In the genomic region with DNA sequence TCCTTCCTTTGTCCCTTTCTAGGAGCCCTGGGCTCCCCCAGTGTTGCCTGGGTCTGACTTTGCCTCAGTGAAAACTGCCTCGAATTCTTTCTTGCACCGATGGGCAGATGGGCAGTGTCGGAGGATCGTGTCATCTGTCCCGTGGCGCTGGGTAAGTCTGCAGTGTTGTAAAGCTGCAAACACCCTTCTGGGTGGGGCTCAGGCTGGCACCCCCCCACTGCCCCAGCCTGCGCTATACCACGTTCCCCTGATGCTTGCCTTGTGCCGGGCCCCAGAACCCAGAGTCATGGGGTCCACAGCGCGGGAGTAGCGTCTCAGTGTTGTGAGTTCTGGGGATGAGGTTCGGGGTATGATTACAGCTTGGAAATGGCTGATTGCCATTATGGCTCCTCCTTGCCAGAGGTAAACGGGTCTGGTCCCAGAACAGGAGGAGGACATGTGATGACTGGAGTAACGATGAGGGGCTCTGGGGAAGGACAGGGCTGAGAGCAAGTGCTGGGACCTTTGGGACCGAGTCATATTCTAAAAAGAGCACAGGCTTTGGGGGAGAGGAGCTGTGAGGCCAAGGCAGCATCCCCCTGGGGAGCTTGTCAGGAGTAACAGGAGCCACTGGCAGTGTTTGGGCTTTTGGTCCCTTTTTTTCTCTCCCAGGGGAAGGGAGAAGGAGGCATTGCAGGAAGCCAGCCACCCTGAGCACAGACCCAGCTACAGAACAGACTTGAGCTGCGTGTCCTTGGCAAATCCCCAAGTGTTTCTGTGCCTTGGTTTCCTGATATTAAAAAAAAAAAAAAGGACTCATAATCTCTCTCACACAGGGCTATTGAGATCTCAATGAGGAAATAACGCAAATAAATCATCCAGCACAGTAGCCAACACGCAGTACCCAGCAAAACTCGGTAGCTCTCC, we compare ENCODE assay signal across 13 cellular contexts. TPM values are rescaled to one million over a fixed set of nuclear protein-coding genes. Genes with fewer than 3 reads are reported as not detected.
DNase-seq lines count a peak whose midpoint lies in the region; ATAC-seq and TF ChIP-seq lines count a peak whose summit lies in the region.
"Had no signal": no experiment of that assay in that cellular context is flagged by ENCODE, and none has a peak within 500 bp of the region (broad histone marks: within the 10 kb centered on the region; RNA-seq: fewer than 3 reads in every experiment).

No MANE protein-coding gene starts in this region.

- peaks cover 9% of the 10 kb centered on the region for H3K4me1 ChIP-seq in Caco-2

- no peaks in the 10 kb centered on the region for H3K4me1 Mint-ChIP-seq in Caco-2 (ENCODE audit: low read depth, unreplicated experiment)
- peaks cover 92% of the 10 kb centered on the region for H3K4me1 Mint-ChIP-seq in nephron progenitor cell
- no peaks in the 10 kb centered on the region for H3K4me1 Mint-ChIP-seq in immature natural killer cell
- H3K4me1 Mint-ChIP-seq in stimulated activated naive B cell treated with anti-CD40 and anti-IgM and Interleukin-4, amounts not matched to agents 10 μg/mL and 1 μg/mL and 100 μg/mL, for 72 hours, result peaks cover 0 to 5% of the 10 kb centered on the region in 2 donors

- H3K4me3 Mint-ChIP-seq in Caco-2 (ENCODE audit: unreplicated experiment) (peak overlapping the region; percentile 9), nephron progenitor cell (peak overlapping the region; percentile 69), immature natural killer cell (no peak overlapping the region)
- H3K4me3 Mint-ChIP-seq in stimulated activated naive B cell treated with anti-CD40 and anti-IgM and Interleukin-4, amounts not matched to agents 10 μg/mL and 1 μg/mL and 100 μg/mL, for 72 hours, result no peak overlapping the region

- no TSS peak for BruUV-seq in Caco-2 (replicated peaks; lab: Mats Ljungman, UMichigan)

- in situ Hi-C loops in G401 (cut with HindIII; ENCODE audit: low sequenced_read_pairs), result no loop called here

- H3K27ac Mint-ChIP-seq in Caco-2 (ENCODE audit: unreplicated experiment) (no peak overlapping the region), nephron progenitor cell (peak overlapping the region; percentile 57), immature natural killer cell (no peak overlapping the region)
- no peak overlapping the region for H3K27ac Mint-ChIP-seq in stimulated activated naive B cell treated with anti-CD40 and anti-IgM and Interleukin-4, amounts not matched to agents 10 μg/mL and 1 μg/mL and 100 μg/mL, for 72 hours

- H3K36me3 ChIP-seq in Caco-2 (ENCODE audit: control insufficient read depth, insufficient read depth, low read length), result no peaks in the 10 kb centered on the region
- H3K36me3 ChIP-seq: thoracic aorta had no signal

- no peaks in the 10 kb centered on the region; the same call in 1 of the 2 replicates for H3K27me3 ChIP-seq in Caco-2 (replicated peaks; ENCODE audit: control insufficient read depth, insufficient read depth, low read length)

- H3K9me3 Mint-ChIP-seq in Caco-2 (ENCODE audit: unreplicated experiment) (no peaks in the 10 kb centered on the region), nephron progenitor cell (peaks cover 3% of the 10 kb centered on the region), immature natural killer cell (peaks cover 0 to 4% (median 0%) of the 10 kb centered on the region in 6 donors)
- H3K9me3 Mint-ChIP-seq in stimulated activated naive B cell treated with anti-CD40 and anti-IgM and Interleukin-4, amounts not matched to agents 10 μg/mL and 1 μg/mL and 100 μg/mL, for 72 hours, result peaks cover 7 to 8% of the 10 kb centered on the region in 2 donors

- no peak overlapping the region for H3K4me3 ChIP-seq in Caco-2 (ENCODE audit: low read depth, low read length)
- H3K4me3 ChIP-seq in fibroblast of pulmonary artery (replicated peaks; ENCODE audit: low read depth, low read length), result no peak overlapping the region
- H3K4me3 ChIP-seq: psoas muscle, thoracic aorta had no signal

- intact Hi-C loops in Caco-2 (cut with micrococcal nuclease; ENCODE audit: unreplicated experiment), result no loop called here

- H3K36me3 Mint-ChIP-seq in Caco-2 (ENCODE audit: insufficient read depth, unreplicated experiment), result no peaks in the 10 kb centered on the region
- no peaks in the 10 kb centered on the region for H3K36me3 Mint-ChIP-seq in nephron progenitor cell (ENCODE audit: low read depth)
- H3K36me3 Mint-ChIP-seq in immature natural killer cell, result no peaks in the 10 kb centered on the region
- peaks cover 5% of the 10 kb centered on the region in 2 donors for H3K36me3 Mint-ChIP-seq in stimulated activated naive B cell treated with anti-CD40 and anti-IgM and Interleukin-4, amounts not matched to agents 10 μg/mL and 1 μg/mL and 100 μg/mL, for 72 hours

- POLR2A ChIA-PET in Caco-2 (lab: Charles Lee), result no interaction called here

- no peak for ATAC-seq in stimulated activated naive B cell treated with anti-CD40 and anti-IgM and Interleukin-4, amounts not matched to agents 10 μg/mL and 1 μg/mL and 100 μg/mL, for 72 hours (replicated peaks)

- H3K27me3 Mint-ChIP-seq in Caco-2 (ENCODE audit: insufficient read depth, unreplicated experiment), result peaks cover 11% of the 10 kb centered on the region
- peaks cover 35% of the 10 kb centered on the region for H3K27me3 Mint-ChIP-seq in nephron progenitor cell (ENCODE audit: low read depth, poor library complexity)
- peaks cover 14 to 21% (median 15%) of the 10 kb centered on the region in 3 donors for H3K27me3 Mint-ChIP-seq in immature natural killer cell (ENCODE audit: low read depth in 3 of 3)
- peaks cover 65 to 69% of the 10 kb centered on the region in 2 donors for H3K27me3 Mint-ChIP-seq in stimulated activated naive B cell treated with anti-CD40 and anti-IgM and Interleukin-4, amounts not matched to agents 10 μg/mL and 1 μg/mL and 100 μg/mL, for 72 hours

- no peaks in the 10 kb centered on the region for H3K9me3 ChIP-seq in Caco-2
- H3K9me3 ChIP-seq: psoas muscle, thoracic aorta had no signal

- CTCF ChIA-PET in Caco-2 (lab: Charles Lee), result interaction anchor here (0.6 to 1.8 kb wide), 5 partner anchors 48 to 242 kb away, joined by 3 to 8 read pairs (median 4); no protein-coding TSS in a partner anchor

- DNase-seq in Caco-2 (no peak), NCI-H345 (lab: John Stamatoyannopoulos, UW) (peak; percentile 64), fibroblast of pulmonary artery (ENCODE audit: low read depth) (peak; percentile 6), nephron progenitor cell (no peak), immature natural killer cell (no peak), NCI-H524 treated with DMSO at 0.1 percent for 48 hours (lab: John Stamatoyannopoulos, UW) (no peak), G401 (ENCODE audit: low spot score) (no peak)
- no peak for DNase-seq in stimulated activated naive B cell treated with anti-CD40 and anti-IgM and Interleukin-4, amounts not matched to agents 10 μg/mL and 1 μg/mL and 100 μg/mL, for 72 hours
- DNase-seq: psoas muscle, T1000 had no signal

- TF ChIP-seq CTCF in Caco-2 (IDR thresholded peaks at IDR 0.05; ENCODE audit: insufficient read depth in 1 of 2, low read depth in 1 of 2, low read length in 1 of 2, severe bottlenecking in 1 of 2, unreplicated experiment in 1 of 2), result no peak
- TF ChIP-seq CTCF in fibroblast of pulmonary artery (IDR thresholded peaks at IDR 0.05; ENCODE audit: low read length, missing control alignments), result no peak
- no peak for TF ChIP-seq CTCF in nephron progenitor cell (IDR thresholded peaks at IDR 0.05)

RNA-seq across cellular contexts. Expression of a gene that starts 4.3 kb away (rescaled TPM):
- not detected in 2 replicates for total RNA-seq in Caco-2 (2022)
- not detected for polyA plus RNA-seq in immature natural killer cell
- not detected in 2 replicates for total RNA-seq in G401 (2014; rRNA removed; shearing (Covaris generic))
- total RNA-seq: fibroblast of lung, psoas muscle, thoracic aorta had no signal
- polyA plus RNA-seq: fibroblast of lung, keratinocyte had no signal

Comparison
In these comparisons a context has a peak if more than half of its experiments do, and no peak if none do; other contexts are left out.
1. DNase-seq: peak in NCI-H345 (single experiment) and fibroblast of pulmonary artery (single experiment); none in Caco-2 (0 of 2), nephron progenitor cell (single experiment), immature natural killer cell (0 of 3), stimulated activated naive B cell treated with anti-CD40 and anti-IgM and Interleukin-4, amounts not matched to agents 10 μg/mL and 1 μg/mL and 100 μg/mL, for 72 hours (single experiment), NCI-H524 treated with DMSO at 0.1 percent for 48 hours (single experiment) and G401 (single experiment).
2. H3K4me3 Mint-ChIP-seq: peak in Caco-2 (single experiment) and nephron progenitor cell (single experiment); none in immature natural killer cell (0 of 5) and stimulated activated naive B cell treated with anti-CD40 and anti-IgM and Interleukin-4, amounts not matched to agents 10 μg/mL and 1 μg/mL and 100 μg/mL, for 72 hours (0 of 2).